ENCODE assay signal across 17 cellular contexts in the genomic region with DNA sequence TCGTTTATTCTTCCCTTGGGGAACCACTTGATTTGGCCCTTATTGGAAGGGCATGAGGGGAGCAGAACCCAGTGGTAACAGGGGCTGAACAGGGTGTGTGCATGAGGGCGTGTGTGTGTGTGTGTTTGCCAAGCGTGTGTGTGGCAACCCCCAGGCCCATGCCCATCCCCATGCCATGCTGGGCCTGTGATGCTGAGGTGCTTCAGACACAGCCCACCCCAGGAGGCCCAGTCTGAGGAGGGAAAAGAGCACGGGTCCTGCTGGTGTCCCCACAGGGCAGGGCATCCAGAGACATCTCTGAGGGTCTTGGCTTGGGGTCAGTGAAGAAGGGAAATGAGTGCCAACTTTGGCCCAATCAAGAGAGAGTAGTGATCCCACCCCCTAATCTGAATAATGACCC.
DNase-seq lines count a peak whose midpoint lies in the region; ATAC-seq, FAIRE-seq and TF ChIP-seq lines count a peak whose summit lies in the region.
"Had no signal": no experiment of that assay in that cellular context is flagged by ENCODE, and none has a peak within 500 bp of the region (broad histone marks: within the 10 kb centered on the region; RNA-seq: fewer than 3 reads in every experiment).

No MANE protein-coding gene starts in this region.

- H3K27me3 Mint-ChIP-seq in WTC11 (ENCODE audit: low read depth), result no peaks in the 10 kb centered on the region; the same call in 1 of the 2 replicates
- H3K27me3 Mint-ChIP-seq: CD4-positive, alpha-beta memory T cell had no signal

- H4K91ac ChIP-seq in H1 (replicated peaks; ENCODE audit: insufficient read length, low read length), result no peak overlapping the region

- no peaks in the 10 kb centered on the region for H3K79me2 ChIP-seq in H1 (ENCODE audit: control insufficient read depth in 1 of 2, insufficient read depth in 2 of 2, low read length in 2 of 2)
- no peaks in the 10 kb centered on the region for H3K79me2 ChIP-seq in osteoblast (ENCODE audit: insufficient read depth, low read length)

- H2BK12ac ChIP-seq in H1 (ENCODE audit: low read depth, low read length), result no peak overlapping the region

- peaks cover 3% of the 10 kb centered on the region; the same call in 1 of the 2 replicates for H3K36me3 Mint-ChIP-seq in WTC11
- H3K36me3 Mint-ChIP-seq: CD14-positive monocyte had no signal

- no peak overlapping the region for H2BK20ac ChIP-seq in H1 (ENCODE audit: low read length)

- H3K79me1 ChIP-seq in H1 (ENCODE audit: low read depth, low read length), result no peaks in the 10 kb centered on the region

- H2AFZ ChIP-seq in H1 (ENCODE audit: low read length), result no peak overlapping the region
- H2AFZ ChIP-seq in osteoblast (ENCODE audit: low read length), result no peak overlapping the region

- H4K8ac ChIP-seq in H1 (ENCODE audit: extremely low read depth, insufficient read depth, low read length), result no peak overlapping the region

- H3K4ac ChIP-seq in H1 (replicated peaks; ENCODE audit: insufficient read length, low read depth, low read length), result no peak overlapping the region

- no peak overlapping the region for H3K27ac Mint-ChIP-seq in WTC11
- H3K27ac Mint-ChIP-seq: CD14-positive monocyte; CD4-positive, alpha-beta memory T cell had no signal

- H3K4me3 ChIP-seq in H1 (ENCODE audit: extremely low read depth in 1 of 4, insufficient read depth in 2 of 4, low read depth in 3 of 4, low read length in 4 of 4) (no peak overlapping the region), osteoblast (ENCODE audit: insufficient read depth, low read length) (no peak overlapping the region), upper lobe of right lung (no peak overlapping the region)
- H3K4me3 ChIP-seq: BLaER1, HAP-1 had no signal

- no peak for TF ChIP-seq RAD21 in H1 (IDR thresholded peaks at IDR 0.05 in 1 of 2, conservative IDR thresholded peaks at IDR 0.05 in 1 of 2; ENCODE audit: low read depth in 2 of 2, low read length in 2 of 2)

- no peaks in the 10 kb centered on the region for H3K36me3 ChIP-seq in H1 (ENCODE audit: control insufficient read depth in 2 of 4, insufficient read depth in 4 of 4, low read length in 3 of 4)
- no peaks in the 10 kb centered on the region for H3K36me3 ChIP-seq in osteoblast (ENCODE audit: insufficient read depth, low read length)
- no peaks in the 10 kb centered on the region for H3K36me3 ChIP-seq in upper lobe of right lung
- H3K36me3 ChIP-seq: BLaER1, HAP-1 had no signal

- H4K20me1 ChIP-seq in H1 (replicated peaks in 1 of 2; ENCODE audit: control insufficient read depth in 1 of 2, insufficient read depth in 2 of 2, low read length in 2 of 2) (no peaks in the 10 kb centered on the region), osteoblast (ENCODE audit: insufficient read depth, low read length) (no peaks in the 10 kb centered on the region)
- H4K20me1 ChIP-seq: BLaER1 had no signal

- no peak overlapping the region for H2BK120ac ChIP-seq in H1 (replicated peaks; ENCODE audit: low read depth, low read length)

- H3K9ac ChIP-seq in H1 (replicated peaks in 1 of 4; ENCODE audit: extremely low read depth in 1 of 4, low read depth in 3 of 4, low read length in 3 of 4), result no peak overlapping the region
- H3K9ac ChIP-seq: BLaER1 had no signal

- H3K27ac ChIP-seq in H1 (ENCODE audit: low read depth, low read length) (no peak overlapping the region), osteoblast (ENCODE audit: low read depth, low read length) (no peak overlapping the region), upper lobe of right lung (no peak overlapping the region)
- H3K27ac ChIP-seq: BLaER1, HL-60 had no signal

- H2AK5ac ChIP-seq in H1 (ENCODE audit: low read depth, low read length), result no peak overlapping the region

- in situ Hi-C loops in KBM-7 (cut with MboI; ENCODE audit: low pct_unique_long_range_greater_than_20kb, low sequenced_read_pairs), result no loop called here

- no peak overlapping the region for H3K56ac ChIP-seq in H1 (replicated peaks; ENCODE audit: insufficient read length, low read depth, low read length)

- H3K4me2 ChIP-seq in H1 (ENCODE audit: insufficient read depth in 1 of 2, low read depth in 2 of 2, low read length in 2 of 2) (no peak overlapping the region), osteoblast (ENCODE audit: insufficient read depth, low read length) (no peak overlapping the region)
- H3K4me2 ChIP-seq: BLaER1 had no signal

- CTCF ChIA-PET in H1 (lab: Charles Lee; ENCODE audit: partially characterized antibody), result interaction anchor here (1.5 to 3.4 kb wide), 7 partner anchors 9 to 165 kb away, joined by 5 to 26 read pairs (median 8); no protein-coding TSS in a partner anchor
- CTCF ChIA-PET in WTC11 (lab: Charles Lee), result interaction anchor here (1.1 to 2.6 kb wide), 3 partner anchors 9 to 165 kb away, joined by 3 to 19 read pairs (median 4); no protein-coding TSS in a partner anchor

- no peak overlapping the region for H3K4me3 Mint-ChIP-seq in WTC11
- H3K4me3 Mint-ChIP-seq: CD14-positive monocyte; CD4-positive, alpha-beta memory T cell had no signal

- intact Hi-C loops in upper lobe of right lung (cut with DNase I), result no loop called here

- H2BK15ac ChIP-seq in H1 (ENCODE audit: low read length), result peak overlapping the region; percentile 10; the same call in 1 of the 2 replicates

- peak; percentile 67 for FAIRE-seq in GM12891 (lab: Jason Lieb, UNC)
- no peak for FAIRE-seq in H1 (lab: Jason Lieb, UNC)

- H4K5ac ChIP-seq in H1 (ENCODE audit: insufficient read length, low read depth, low read length), result no peak overlapping the region

- H3K27me3 ChIP-seq in H1 (replicated peaks in 1 of 4; ENCODE audit: control insufficient read depth in 3 of 4, extremely low read depth in 1 of 4, insufficient read depth in 3 of 4, low read length in 3 of 4) (no peaks in the 10 kb centered on the region), osteoblast (ENCODE audit: insufficient read depth, low read length) (no peaks in the 10 kb centered on the region), upper lobe of right lung (no peaks in the 10 kb centered on the region)
- H3K27me3 ChIP-seq: BLaER1 had no signal

- WGBS in H1 (ENCODE audit: extremely low coverage in 1 of 2, insufficient coverage in 1 of 2, insufficient read length in 1 of 2, insufficient replicate concordance in 2 of 2, low coverage in 1 of 2, low lambda C conversion rate in 2 of 2, missing lambda C conversion rate in 1 of 2), 2 experiments, result 78% methylated on average over 4 of the region's 4 CpGs; no CpG with 5 or more reads in 1 of the 2 experiments

- H3K23me2 ChIP-seq in H1 (ENCODE audit: low read depth, low read length), result peaks cover 4% of the 10 kb centered on the region; the same call in 1 of the 2 replicates

- H3K9me3 Mint-ChIP-seq in WTC11, result peaks cover 7% of the 10 kb centered on the region

- H3K23ac ChIP-seq in H1 (ENCODE audit: insufficient read length), result no peak overlapping the region

- H3K14ac ChIP-seq in H1 (ENCODE audit: insufficient read length), result no peak overlapping the region

- peak; percentile 3 for ATAC-seq in upper lobe of right lung
- ATAC-seq in WTC11, result no peak

- no peak for TF ChIP-seq EP300 in H1 (IDR thresholded peaks at IDR 0.05; ENCODE audit: borderline replicate concordance in 1 of 2, low read depth in 2 of 2, low read length in 2 of 2)

- H3K4me1 ChIP-seq in H1 (replicated peaks in 1 of 4; ENCODE audit: control insufficient read depth in 3 of 4, insufficient read depth in 4 of 4, low read length in 3 of 4) (no peaks in the 10 kb centered on the region; a peak in 1 of 7 replicates), osteoblast (ENCODE audit: insufficient read depth, low read length) (no peaks in the 10 kb centered on the region), upper lobe of right lung (no peaks in the 10 kb centered on the region)
- H3K4me1 ChIP-seq: HAP-1 had no signal

- no peaks in the 10 kb centered on the region for H3K4me1 Mint-ChIP-seq in WTC11
- H3K4me1 Mint-ChIP-seq: CD14-positive monocyte; CD4-positive, alpha-beta memory T cell had no signal

- H2BK5ac ChIP-seq in H1 (ENCODE audit: low read depth, low read length), result no peak overlapping the region

- no peak for TF ChIP-seq CTCF in H1 (IDR thresholded peaks at IDR 0.05; ENCODE audit: control extremely low read depth in 1 of 3, insufficient read depth in 1 of 3, low read depth in 1 of 3, low read length in 3 of 3)
- no peak for TF ChIP-seq CTCF in osteoblast (IDR thresholded peaks at IDR 0.05; ENCODE audit: extremely low read depth, low read depth, low read length)
- TF ChIP-seq CTCF in upper lobe of right lung (IDR thresholded peaks at IDR 0.05), result no peak
- no peak for TF ChIP-seq CTCF in WTC11 (IDR thresholded peaks at IDR 0.05)

- TF ChIP-seq POLR2A in GM12891 (IDR thresholded peaks at IDR 0.05; ENCODE audit: low read depth, low read length) (no peak), H1 (IDR thresholded peaks at IDR 0.05; ENCODE audit: control extremely low read depth in 1 of 2, low read depth in 2 of 2, low read length in 2 of 2) (no peak)

- POLR2A ChIA-PET in H1 (lab: Charles Lee; ENCODE audit: partially characterized antibody), result no interaction called here
- POLR2A ChIA-PET in WTC11 (lab: Charles Lee), result no interaction called here

- H3K18ac ChIP-seq in H1 (ENCODE audit: extremely low read depth, low read length), result no peak overlapping the region

- DNase-seq in GM12891 (ENCODE audit: insufficient read length, low spot score) (no peak), H1 (ENCODE audit: low read depth in 1 of 2, low spot score in 2 of 2) (no peak), osteoblast (ENCODE audit: insufficient read length, low spot score, missing footprints) (peak; percentile 13), upper lobe of right lung (no peak), WTC11 (ENCODE audit: low spot score) (no peak), hepatic stellate cell (ENCODE audit: low spot score) (no peak), KBM-7 (no peak)
- DNase-seq: 8988T; CD4-positive, alpha-beta memory T cell; DMS153; DMS79; GDM1; IMR-90 had no signal

- H3K9me3 ChIP-seq in H1 (ENCODE audit: insufficient read depth in 2 of 2, low read depth in 1 of 2, low read length in 1 of 2) (no peaks in the 10 kb centered on the region; a peak in 1 of 4 replicates), osteoblast (ENCODE audit: low read depth, low read length) (no peaks in the 10 kb centered on the region), upper lobe of right lung (no peaks in the 10 kb centered on the region)
- H3K9me3 ChIP-seq: BLaER1, HAP-1 had no signal

TF ChIP-seq in GM12891, 5 proteins besides CTCF, POLR2A, EP300 and RAD21:
- TF ChIP-seq POU2F2 (IDR thresholded peaks at IDR 0.05; ENCODE audit: low read depth, low read length), result no peak
- TF ChIP-seq TAF1 (IDR thresholded peaks at IDR 0.05; ENCODE audit: low read depth, low read length), result no peak
- no peak for TF ChIP-seq SPI1 (IDR thresholded peaks at IDR 0.05; ENCODE audit: low read depth, low read length)
TF ChIP-seq in GM12891: peak in this region for 0.

TF ChIP-seq in H1, 55 proteins besides CTCF, POLR2A, EP300 and RAD21 (continues in another document):
- no peak for TF ChIP-seq SP2 (IDR thresholded peaks at IDR 0.05; ENCODE audit: low read length)
- TF ChIP-seq RNF2 (IDR thresholded peaks at IDR 0.05; ENCODE audit: borderline replicate concordance, low read depth, low read length, missing control alignments, poor library complexity, severe bottlenecking), result no peak
- TF ChIP-seq POU5F1 (IDR thresholded peaks at IDR 0.05; ENCODE audit: low read depth, low read length), result no peak

TF ChIP-seq in WTC11, 78 proteins besides CTCF, POLR2A, EP300 and RAD21 (continues in another document):
- TF ChIP-seq ESRRA (CRISPR knock-in tag; IDR thresholded peaks at IDR 0.05; ENCODE audit: borderline replicate concordance), result no peak
- no peak for TF ChIP-seq SMAD4 (CRISPR knock-in tag; IDR thresholded peaks at IDR 0.05)
- TF ChIP-seq ZNF416 (CRISPR knock-in tag; IDR thresholded peaks at IDR 0.05), result no peak
